In the genomic region with DNA sequence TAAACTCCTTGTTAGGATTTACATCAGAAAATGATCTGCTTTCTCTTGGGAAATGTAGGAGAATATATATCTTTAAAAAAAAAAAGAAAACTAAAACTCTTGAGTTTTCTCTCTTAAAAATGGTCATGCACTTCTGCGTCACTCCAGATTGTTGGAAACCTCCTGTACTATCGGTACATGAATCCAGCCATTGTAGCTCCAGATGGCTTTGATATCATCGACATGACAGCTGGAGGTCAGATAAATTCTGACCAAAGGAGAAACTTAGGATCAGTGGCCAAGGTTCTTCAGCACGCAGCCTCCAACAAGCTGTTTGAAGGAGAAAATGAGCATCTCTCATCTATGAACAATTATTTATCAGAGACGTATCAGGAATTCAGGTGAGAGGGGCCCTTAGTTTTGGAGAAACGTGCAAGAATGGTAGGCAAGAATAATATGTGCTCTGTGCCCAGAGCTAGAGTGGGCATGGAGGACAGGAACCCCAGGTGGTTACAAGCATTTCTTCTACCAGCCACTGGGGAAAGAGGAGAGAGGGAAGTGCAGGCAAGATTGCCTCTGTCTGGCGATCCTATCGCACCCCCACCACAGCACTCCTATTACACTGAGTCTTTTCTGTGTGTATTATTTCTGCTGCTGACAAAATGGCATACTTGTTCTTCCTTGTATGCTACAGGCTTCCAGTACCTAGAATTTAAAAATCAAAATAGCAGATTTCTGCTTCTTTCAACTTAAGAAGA, we compare ENCODE assay signal across 18 cellular contexts. TPM values are rescaled to one million over a fixed set of nuclear protein-coding genes. Genes with fewer than 3 reads are reported as not detected.
DNase-seq lines count a peak whose midpoint lies in the region; ATAC-seq, FAIRE-seq and TF ChIP-seq lines count a peak whose summit lies in the region.
"Had no signal": no experiment of that assay in that cellular context is flagged by ENCODE, and none has a peak within 500 bp of the region (broad histone marks: within the 10 kb centered on the region; RNA-seq: fewer than 3 reads in every experiment).

No MANE protein-coding gene starts in this region.

- no peaks in the 10 kb centered on the region for H3K9me3 Mint-ChIP-seq in activated CD4-positive, alpha-beta T cell treated with anti-CD3 and anti-CD28 coated beads, Interleukin-2, amount 10 ng/mL, durations not matched to agents 7 days and 5 days

- H3K27ac ChIP-seq in K562 (ENCODE audit: extremely low read depth, low read depth, low read length) = no peak overlapping the region

- intact Hi-C loops in K562 (cut with micrococcal nuclease) = no loop called here

- H3K9me1 ChIP-seq in K562 (ENCODE audit: control insufficient read depth, insufficient read depth, low read length) = no peaks in the 10 kb centered on the region

- peaks cover 76% of the 10 kb centered on the region for H3K36me3 Mint-ChIP-seq in activated CD4-positive, alpha-beta T cell treated with anti-CD3 and anti-CD28 coated beads, Interleukin-2, amount 10 ng/mL, durations not matched to agents 7 days and 5 days (ENCODE audit: low read depth)

- no peak for TF ChIP-seq EP300 in K562 (IDR thresholded peaks at IDR 0.05; ENCODE audit: low read length)

- H3K9ac ChIP-seq in K562 (ENCODE audit: insufficient read depth in 1 of 2, low read depth in 2 of 2, low read length in 2 of 2) = no peak overlapping the region

- no peaks in the 10 kb centered on the region for H3K27me3 Mint-ChIP-seq in activated CD4-positive, alpha-beta T cell treated with anti-CD3 and anti-CD28 coated beads, Interleukin-2, amount 10 ng/mL, durations not matched to agents 7 days and 5 days

- DNase-seq in activated CD4-positive, alpha-beta T cell treated with anti-CD3 and anti-CD28 coated beads, Interleukin-2, amount 10 ng/mL, durations not matched to agents 7 days and 5 days = no peak
- no peak for DNase-seq in activated CD4-positive, alpha-beta T cell treated with anti-CD3 and anti-CD28 coated beads, Interleukin-2, amount 50 U/mL, for 4 hours
- DNase-seq in KBM-7 (peak; percentile 15), K562 (ENCODE audit: extremely low read depth in 1 of 4, low spot score in 3 of 4) (peak in 1 of 4 experiments; percentile 27), iPS-NIHi7 (ENCODE audit: extremely low spot score) (peak; percentile 17), HCEC 1CT (no peak), dedifferentiated amniotic fluid mesenchymal stem cell (ENCODE audit: extremely low spot score) (no peak), MV-4-11 (lab: John Stamatoyannopoulos, UW) (no peak)
- DNase-seq: 8988T, Caco-2, KG1, MM.1S, NCI-H1417, NCI-H2029, NCI-H2171 treated with DMSO at 0.1 percent for 48 hours, NCI-H510A had no signal

- peak overlapping the region; percentile 9 for H3K27ac Mint-ChIP-seq in activated CD4-positive, alpha-beta T cell treated with anti-CD3 and anti-CD28 coated beads, Interleukin-2, amount 10 ng/mL, durations not matched to agents 7 days and 5 days

- no peak for TF ChIP-seq POLR2A in K562 (conservative IDR thresholded peaks at IDR 0.05)

- H3K4me2 ChIP-seq in K562 (ENCODE audit: insufficient read depth, low read length) = no peak overlapping the region

- POLR2A ChIA-PET in activated CD4-positive, alpha-beta T cell treated with anti-CD3 and anti-CD28 coated beads, Interleukin-2, amount 10 ng/mL, durations not matched to agents 7 days and 5 days (lab: Charles Lee) = no interaction called here
- POLR2A ChIA-PET in K562 (lab: Yijun Ruan, JAX) = no interaction called here

- peaks cover 3% of the 10 kb centered on the region; the same call in 1 of the 3 replicates for H3K36me3 ChIP-seq in K562 (ENCODE audit: control insufficient read depth, insufficient read depth, low read length)

- no peak for FAIRE-seq in K562 (lab: Jason Lieb, UNC)
- FAIRE-seq: GM18507, HTR-8/SVneo had no signal

- no peaks in the 10 kb centered on the region for H4K20me1 ChIP-seq in K562 (replicated peaks; ENCODE audit: control insufficient read depth, insufficient read depth, low read length)

- no peaks in the 10 kb centered on the region for H3K79me2 ChIP-seq in K562 (ENCODE audit: control insufficient read depth, insufficient read depth, low read length)

- no peak overlapping the region for H3K4me3 Mint-ChIP-seq in activated CD4-positive, alpha-beta T cell treated with anti-CD3 and anti-CD28 coated beads, Interleukin-2, amount 10 ng/mL, durations not matched to agents 7 days and 5 days

- no peaks in the 10 kb centered on the region; a peak in 1 of 5 replicates for H3K4me1 ChIP-seq in K562 (replicated peaks in 1 of 2; ENCODE audit: control insufficient read depth in 2 of 2, insufficient read depth in 2 of 2, low read length in 2 of 2)
- H3K4me1 ChIP-seq: Caco-2 had no signal

- H2AFZ ChIP-seq in K562 (ENCODE audit: low read depth, low read length) = no peak overlapping the region

- in situ Hi-C loops in KBM-7 (cut with MboI; ENCODE audit: low pct_unique_long_range_greater_than_20kb, low sequenced_read_pairs) = no loop called here
- in situ Hi-C loops in K562 (cut with MboI) = no loop called here

- no TSS peak for BruUV-seq in K562 (replicated peaks; lab: Mats Ljungman, UMichigan)

- no peaks in the 10 kb centered on the region for H3K4me1 Mint-ChIP-seq in activated CD4-positive, alpha-beta T cell treated with anti-CD3 and anti-CD28 coated beads, Interleukin-2, amount 10 ng/mL, durations not matched to agents 7 days and 5 days

- CTCF ChIA-PET in activated CD4-positive, alpha-beta T cell treated with anti-CD3 and anti-CD28 coated beads, Interleukin-2, amount 10 ng/mL, durations not matched to agents 7 days and 5 days (lab: Charles Lee) = interaction anchor here (0.6 kb wide), 1 partner anchor 219 kb away, joined by 4 read pairs; no protein-coding TSS in a partner anchor
- CTCF ChIA-PET in K562 (lab: Yijun Ruan, JAX; ENCODE audit: low intra/inter-chr PET ratio) = no interaction called here

- 43% methylated on average over 8 of the region's 8 CpGs for WGBS in K562 (ENCODE audit: insufficient coverage, low coverage, missing lambda C conversion rate)

- peak; percentile 77 for ATAC-seq in K562

- no peak for TF ChIP-seq RAD21 in K562 (CRISPR knock-in tag; conservative IDR thresholded peaks at IDR 0.05 in 1 of 2, IDR thresholded peaks at IDR 0.05 in 1 of 2)

- H3K4me3 ChIP-seq in K562 = no peak overlapping the region

- 0 out of 6 replicates have a peak, but pooled peaks of 1 of the 3 experiments have one; percentile 22 for TF ChIP-seq CTCF in K562 (IDR thresholded peaks at IDR 0.05 in 2 of 3, conservative IDR thresholded peaks at IDR 0.05 in 1 of 3; ENCODE audit: insufficient read depth in 2 of 3, low read depth in 1 of 3, low read length in 3 of 3)

- H3K9me3 ChIP-seq in K562 (replicated peaks; ENCODE audit: control insufficient read depth, insufficient read depth, low read depth, low read length) = no peaks in the 10 kb centered on the region
- H3K9me3 ChIP-seq: Caco-2 had no signal

- no peaks in the 10 kb centered on the region for H3K27me3 ChIP-seq in K562 (ENCODE audit: control insufficient read depth in 2 of 2, insufficient read depth in 2 of 2, low read length in 2 of 2)

TF ChIP-seq in K562, 482 proteins besides CTCF, POLR2A, EP300 and RAD21 (continues in another document):
- TF ChIP-seq PHB2 (IDR thresholded peaks at IDR 0.05; ENCODE audit: low read depth) (no peak), SPI1 (IDR thresholded peaks at IDR 0.05; ENCODE audit: borderline replicate concordance, low read depth, low read length) (peak; percentile 65; the same call in 1 of the 2 replicates), KHSRP (IDR thresholded peaks at IDR 0.05) (no peak)

RNA-seq across cellular contexts. Expression of gene F2R, which starts 41.4 kb away (rescaled TPM):
- 1 to 10 TPM; 5.9 to 7.3 TPM for total RNA-seq in activated CD4-positive, alpha-beta T cell treated with anti-CD3 and anti-CD28 coated beads, Interleukin-2, amount 10 ng/mL, durations not matched to agents 7 days and 5 days
- total RNA-seq in K562 (2011; cell fraction: chromatin; rRNA removed; ENCODE audit: low replicate concordance) = 26.4 and 32.1 TPM in 2 replicates
- total RNA-seq in K562 (2011; cell fraction: nucleolus; rRNA removed) = 29.2 and 33.2 TPM in 2 replicates
- total RNA-seq in K562 (2011; cell fraction: nucleoplasm; rRNA removed) = 46.1 and 60.1 TPM in 2 replicates
- total RNA-seq in K562 (2014; rRNA removed) (11.2 and 13.7 TPM in 2 replicates), K562 (2014; rRNA removed; fragmentation: Illumina TruSeq; extraction: Trizol) (15.1 and 15.2 TPM in 2 replicates), K562 (2015; rRNA removed; fragmentation: Illumina TruSeq; extraction: Trizol) (10.5 and 11.1 TPM in 2 replicates), K562 (2021) (14.7 and 15.3 TPM in 2 replicates)
- polyA plus RNA-seq in K562 (2011; rRNA removed) (34.7 and 56.5 TPM in 2 replicates), K562 (2014; fragmentation: Illumina TruSeq; extraction: Trizol) (19.1 and 19.8 TPM in 2 replicates), K562 (2014; fragmentation: Nextera tagmentation; extraction: Ambion mirVana) (1 to 10 TPM; 4.0 to 4.9 TPM), K562 (2014; rRNA removed) (17.1 and 18.5 TPM in 2 replicates)
- 39.1 and 73.9 TPM in 2 replicates for polyA plus RNA-seq in K562 (2011; cell fraction: cytosol; rRNA removed)
- polyA plus RNA-seq in K562 (2011; cell fraction: nucleus; rRNA removed) = 11.1 and 24.1 TPM in 2 replicates
- 10.9 and 11.1 TPM in 2 replicates for polyA plus RNA-seq in K562 (2012)
- polyA minus RNA-seq in K562 (2011; rRNA and poly(A)+ RNA removed) = 35.4 and 55.1 TPM in 2 replicates
- 13.9 and 23.1 TPM in 2 replicates for polyA minus RNA-seq in K562 (2011; cell fraction: cytosol; rRNA and poly(A)+ RNA removed)
- 8.1 and 19.8 TPM in 2 replicates for polyA minus RNA-seq in K562 (2011; cell fraction: nucleus; rRNA and poly(A)+ RNA removed)

RNA-seq across cellular contexts. Expression of gene F2RL2, which starts 51.3 kb away (rescaled TPM):
- not detected for total RNA-seq in activated CD4-positive, alpha-beta T cell treated with anti-CD3 and anti-CD28 coated beads, Interleukin-2, amount 10 ng/mL, durations not matched to agents 7 days and 5 days
- 0.30 and 0.99 TPM in 2 replicates for total RNA-seq in K562 (2011; cell fraction: chromatin; rRNA removed; ENCODE audit: low replicate concordance)
- total RNA-seq in K562 (2011; cell fraction: nucleolus; rRNA removed) = 0.26 and 0.33 TPM in 2 replicates
- 0.66 and 0.76 TPM in 2 replicates for total RNA-seq in K562 (2011; cell fraction: nucleoplasm; rRNA removed)
- total RNA-seq in K562 (2014; rRNA removed) (not detected in 2 replicates), K562 (2014; rRNA removed; fragmentation: Illumina TruSeq; extraction: Trizol) (0.10 TPM in 1 of 2 replicates, not detected in the other), K562 (2015; rRNA removed; fragmentation: Illumina TruSeq; extraction: Trizol) (not detected in 2 replicates), K562 (2021) (0.07 and 0.09 TPM in 2 replicates)
- polyA plus RNA-seq in K562 (2011; rRNA removed) (0.07 and 0.14 TPM in 2 replicates), K562 (2014; fragmentation: Illumina TruSeq; extraction: Trizol) (0.10 and 0.12 TPM in 2 replicates), K562 (2014; fragmentation: Nextera tagmentation; extraction: Ambion mirVana) (under 1 TPM; 0.03 to 0.06 TPM), K562 (2014; rRNA removed) (0.05 TPM in 1 of 2 replicates, not detected in the other)
- polyA plus RNA-seq in K562 (2011; cell fraction: cytosol; rRNA removed) = 0.06 and 0.32 TPM in 2 replicates
- polyA plus RNA-seq in K562 (2011; cell fraction: nucleus; rRNA removed) = 0.09 and 0.25 TPM in 2 replicates
- 0.14 and 0.17 TPM in 2 replicates for polyA plus RNA-seq in K562 (2012)
- 0.14 and 0.30 TPM in 2 replicates for polyA minus RNA-seq in K562 (2011; rRNA and poly(A)+ RNA removed)
- not detected in 2 replicates for polyA minus RNA-seq in K562 (2011; cell fraction: cytosol; rRNA and poly(A)+ RNA removed)
- polyA minus RNA-seq in K562 (2011; cell fraction: nucleus; rRNA and poly(A)+ RNA removed) = 0.11 TPM in 1 of 2 replicates, not detected in the other
- total RNA-seq: Caco-2 had no signal

Comparison
In these comparisons a context has a peak if more than half of its experiments do, and no peak if none do; other contexts are left out.
1. DNase-seq: peak in KBM-7 (single experiment) and iPS-NIHi7 (single experiment); none in activated CD4-positive, alpha-beta T cell treated with anti-CD3 and anti-CD28 coated beads, Interleukin-2, amount 10 ng/mL, durations not matched to agents 7 days and 5 days (single experiment), activated CD4-positive, alpha-beta T cell treated with anti-CD3 and anti-CD28 coated beads, Interleukin-2, amount 50 U/mL, for 4 hours (0 of 2), HCEC 1CT (single experiment), dedifferentiated amniotic fluid mesenchymal stem cell (single experiment) and MV-4-11 (single experiment).